ENCODE assay signal across 27 cellular contexts in genomic region chr2:37333256-37333655, GRCh38. TPM values are rescaled to one million over a fixed set of nuclear protein-coding genes. Genes with fewer than 3 reads are reported as not detected.
"Had no signal": no experiment of that assay in that cellular context is flagged by ENCODE, and none has a peak within 500 bp of the region (broad histone marks: within the 10 kb centered on the region; RNA-seq: fewer than 3 reads in every experiment).

No MANE protein-coding gene starts in this region.

- H3K36me3 Mint-ChIP-seq: naive thymus-derived CD8-positive, alpha-beta T cell; stimulated activated memory B cell treated with anti-CD40 and anti-IgM and Interleukin-4, amounts not matched to agents 10 μg/mL and 1 μg/mL and 100 μg/mL, for 72 hours; type B pancreatic cell had no signal

- DNase-seq: colonic mucosa; effector CD8-positive, alpha-beta T cell; endodermal cell; foreskin fibroblast; gastrocnemius medialis; head of caudate nucleus; kidney; left lung; mesendoderm; midbrain; naive thymus-derived CD8-positive, alpha-beta T cell; nephron progenitor cell; nucleus accumbens; stimulated activated CD4-positive, alpha-beta T cell treated with anti-CD3 and anti-CD28 coated beads, Interleukin-4, amount 100 ng/mL, for 4 hours; stimulated activated naive CD8-positive, alpha-beta T cell treated with anti-CD3 and anti-CD28 coated beads, Interleukin-15, Interleukin-2, amounts not matched to agents 100 U/mL and 50 U/mL, for 24 hours; substantia nigra; testis; tibial artery had no signal

- H3K9me3 ChIP-seq: colonic mucosa, gastrocnemius medialis, left lung, prostate gland, right atrium auricular region, testis, tibial artery had no signal

- ATAC-seq: esophagus mucosa; gastrocnemius medialis; left lung; naive thymus-derived CD8-positive, alpha-beta T cell; sciatic nerve; stimulated activated memory B cell treated with anti-CD40 and anti-IgM and Interleukin-4, amounts not matched to agents 10 μg/mL and 1 μg/mL and 100 μg/mL, for 72 hours; stimulated activated naive CD8-positive, alpha-beta T cell treated with anti-CD3 and anti-CD28 coated beads, Interleukin-15, Interleukin-2, amounts not matched to agents 100 U/mL and 50 U/mL, for 24 hours had no signal

- H3K4me3 ChIP-seq: colonic mucosa, gastrocnemius medialis, left lung, prostate gland, right atrium auricular region, testis, tibial artery had no signal

- H3K27ac ChIP-seq: colonic mucosa, epithelial cell of prostate, gastrocnemius medialis, left lung, prostate gland, right atrium auricular region, testis, tibial artery had no signal

- H3K36me3 ChIP-seq: colonic mucosa, gastrocnemius medialis, left lung, prostate gland, right atrium auricular region, tibial artery had no signal

- H3K27me3 Mint-ChIP-seq: dendritic cell treated with granulocyte-macrophage colony-stimulating factor and Interleukin-4, amounts not matched to agents 40 ng/mL and 50 ng/mL, for 4 days; stimulated activated memory B cell treated with anti-CD40 and anti-IgM and Interleukin-4, amounts not matched to agents 10 μg/mL and 1 μg/mL and 100 μg/mL, for 72 hours; type B pancreatic cell had no signal

- H3K4me1 ChIP-seq: colonic mucosa, gastrocnemius medialis, left lung, prostate gland, right atrium auricular region, testis, tibial artery had no signal

- H3K27ac Mint-ChIP-seq: endodermal cell; naive thymus-derived CD8-positive, alpha-beta T cell; nephron progenitor cell; stimulated activated memory B cell treated with anti-CD40 and anti-IgM and Interleukin-4, amounts not matched to agents 10 μg/mL and 1 μg/mL and 100 μg/mL, for 72 hours; type B pancreatic cell had no signal

- H3K9me3 Mint-ChIP-seq: dendritic cell treated with granulocyte-macrophage colony-stimulating factor and Interleukin-4, amounts not matched to agents 40 ng/mL and 50 ng/mL, for 4 days; endodermal cell; nephron progenitor cell; stimulated activated memory B cell treated with anti-CD40 and anti-IgM and Interleukin-4, amounts not matched to agents 10 μg/mL and 1 μg/mL and 100 μg/mL, for 72 hours; type B pancreatic cell had no signal

- H3K4me3 Mint-ChIP-seq: dendritic cell treated with granulocyte-macrophage colony-stimulating factor and Interleukin-4, amounts not matched to agents 40 ng/mL and 50 ng/mL, for 4 days; endodermal cell; naive thymus-derived CD8-positive, alpha-beta T cell; nephron progenitor cell; stimulated activated memory B cell treated with anti-CD40 and anti-IgM and Interleukin-4, amounts not matched to agents 10 μg/mL and 1 μg/mL and 100 μg/mL, for 72 hours; type B pancreatic cell had no signal

- H3K27me3 ChIP-seq: colonic mucosa, gastrocnemius medialis, left lung, right atrium auricular region, testis, tibial artery had no signal

- H3K4me1 Mint-ChIP-seq: naive thymus-derived CD8-positive, alpha-beta T cell had no signal

RNA-seq across cellular contexts. Expression of gene QPCT, which starts 11.2 kb away (rescaled TPM):
- total RNA-seq: osteocyte had no signal
